1 cellular context compared by ENCODE assay signal in the genomic region with DNA sequence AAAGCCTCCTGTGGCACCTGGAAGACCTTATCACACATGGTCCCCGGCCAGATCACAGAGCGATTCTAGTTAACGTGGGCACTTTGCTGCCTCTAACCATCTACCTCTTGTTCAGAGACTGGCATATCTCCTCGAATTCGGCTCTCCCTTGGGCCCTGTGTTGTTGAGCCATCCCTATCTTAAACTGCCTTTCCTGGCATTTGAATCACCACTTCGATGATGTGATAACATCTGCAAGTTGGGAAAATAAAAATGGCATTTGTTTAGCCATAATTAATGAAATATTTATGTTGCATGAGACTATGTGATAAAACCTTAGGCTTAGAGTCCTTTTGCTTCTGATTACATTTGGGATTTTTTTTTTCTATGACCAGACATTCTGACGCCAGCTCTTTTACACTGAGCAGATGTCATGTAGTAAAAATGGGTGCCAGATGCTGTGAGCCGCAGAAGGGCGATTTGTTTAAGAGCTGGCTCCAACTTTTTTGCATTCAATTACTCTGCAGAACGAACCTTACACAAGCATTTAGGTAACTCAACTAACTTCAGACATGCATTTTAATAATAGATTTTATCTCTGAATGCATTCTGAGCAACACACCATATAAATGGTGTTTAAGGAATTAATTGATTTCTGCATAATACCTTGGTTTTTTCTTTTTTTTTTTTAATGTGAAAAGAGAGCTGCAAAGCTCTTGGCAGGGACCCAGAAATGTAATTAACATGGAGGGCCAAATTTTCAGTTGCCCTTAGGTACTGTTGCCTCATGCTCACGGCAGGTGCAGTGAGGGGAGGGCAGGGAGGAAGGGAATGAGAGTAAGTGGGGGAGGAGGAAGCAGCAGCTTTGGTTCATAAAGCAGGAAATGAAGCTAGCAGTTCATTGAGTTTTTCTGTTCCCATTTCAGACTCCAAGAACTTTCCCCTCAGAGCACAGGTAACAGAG.
TF ChIP-seq lines count a peak whose summit lies in the region.

No MANE protein-coding gene starts in this region.

TF ChIP-seq in GM23338, 12 proteins besides CTCF, POLR2A, EP300 and RAD21 (continued from another document):
- TF ChIP-seq, protein P1, sequence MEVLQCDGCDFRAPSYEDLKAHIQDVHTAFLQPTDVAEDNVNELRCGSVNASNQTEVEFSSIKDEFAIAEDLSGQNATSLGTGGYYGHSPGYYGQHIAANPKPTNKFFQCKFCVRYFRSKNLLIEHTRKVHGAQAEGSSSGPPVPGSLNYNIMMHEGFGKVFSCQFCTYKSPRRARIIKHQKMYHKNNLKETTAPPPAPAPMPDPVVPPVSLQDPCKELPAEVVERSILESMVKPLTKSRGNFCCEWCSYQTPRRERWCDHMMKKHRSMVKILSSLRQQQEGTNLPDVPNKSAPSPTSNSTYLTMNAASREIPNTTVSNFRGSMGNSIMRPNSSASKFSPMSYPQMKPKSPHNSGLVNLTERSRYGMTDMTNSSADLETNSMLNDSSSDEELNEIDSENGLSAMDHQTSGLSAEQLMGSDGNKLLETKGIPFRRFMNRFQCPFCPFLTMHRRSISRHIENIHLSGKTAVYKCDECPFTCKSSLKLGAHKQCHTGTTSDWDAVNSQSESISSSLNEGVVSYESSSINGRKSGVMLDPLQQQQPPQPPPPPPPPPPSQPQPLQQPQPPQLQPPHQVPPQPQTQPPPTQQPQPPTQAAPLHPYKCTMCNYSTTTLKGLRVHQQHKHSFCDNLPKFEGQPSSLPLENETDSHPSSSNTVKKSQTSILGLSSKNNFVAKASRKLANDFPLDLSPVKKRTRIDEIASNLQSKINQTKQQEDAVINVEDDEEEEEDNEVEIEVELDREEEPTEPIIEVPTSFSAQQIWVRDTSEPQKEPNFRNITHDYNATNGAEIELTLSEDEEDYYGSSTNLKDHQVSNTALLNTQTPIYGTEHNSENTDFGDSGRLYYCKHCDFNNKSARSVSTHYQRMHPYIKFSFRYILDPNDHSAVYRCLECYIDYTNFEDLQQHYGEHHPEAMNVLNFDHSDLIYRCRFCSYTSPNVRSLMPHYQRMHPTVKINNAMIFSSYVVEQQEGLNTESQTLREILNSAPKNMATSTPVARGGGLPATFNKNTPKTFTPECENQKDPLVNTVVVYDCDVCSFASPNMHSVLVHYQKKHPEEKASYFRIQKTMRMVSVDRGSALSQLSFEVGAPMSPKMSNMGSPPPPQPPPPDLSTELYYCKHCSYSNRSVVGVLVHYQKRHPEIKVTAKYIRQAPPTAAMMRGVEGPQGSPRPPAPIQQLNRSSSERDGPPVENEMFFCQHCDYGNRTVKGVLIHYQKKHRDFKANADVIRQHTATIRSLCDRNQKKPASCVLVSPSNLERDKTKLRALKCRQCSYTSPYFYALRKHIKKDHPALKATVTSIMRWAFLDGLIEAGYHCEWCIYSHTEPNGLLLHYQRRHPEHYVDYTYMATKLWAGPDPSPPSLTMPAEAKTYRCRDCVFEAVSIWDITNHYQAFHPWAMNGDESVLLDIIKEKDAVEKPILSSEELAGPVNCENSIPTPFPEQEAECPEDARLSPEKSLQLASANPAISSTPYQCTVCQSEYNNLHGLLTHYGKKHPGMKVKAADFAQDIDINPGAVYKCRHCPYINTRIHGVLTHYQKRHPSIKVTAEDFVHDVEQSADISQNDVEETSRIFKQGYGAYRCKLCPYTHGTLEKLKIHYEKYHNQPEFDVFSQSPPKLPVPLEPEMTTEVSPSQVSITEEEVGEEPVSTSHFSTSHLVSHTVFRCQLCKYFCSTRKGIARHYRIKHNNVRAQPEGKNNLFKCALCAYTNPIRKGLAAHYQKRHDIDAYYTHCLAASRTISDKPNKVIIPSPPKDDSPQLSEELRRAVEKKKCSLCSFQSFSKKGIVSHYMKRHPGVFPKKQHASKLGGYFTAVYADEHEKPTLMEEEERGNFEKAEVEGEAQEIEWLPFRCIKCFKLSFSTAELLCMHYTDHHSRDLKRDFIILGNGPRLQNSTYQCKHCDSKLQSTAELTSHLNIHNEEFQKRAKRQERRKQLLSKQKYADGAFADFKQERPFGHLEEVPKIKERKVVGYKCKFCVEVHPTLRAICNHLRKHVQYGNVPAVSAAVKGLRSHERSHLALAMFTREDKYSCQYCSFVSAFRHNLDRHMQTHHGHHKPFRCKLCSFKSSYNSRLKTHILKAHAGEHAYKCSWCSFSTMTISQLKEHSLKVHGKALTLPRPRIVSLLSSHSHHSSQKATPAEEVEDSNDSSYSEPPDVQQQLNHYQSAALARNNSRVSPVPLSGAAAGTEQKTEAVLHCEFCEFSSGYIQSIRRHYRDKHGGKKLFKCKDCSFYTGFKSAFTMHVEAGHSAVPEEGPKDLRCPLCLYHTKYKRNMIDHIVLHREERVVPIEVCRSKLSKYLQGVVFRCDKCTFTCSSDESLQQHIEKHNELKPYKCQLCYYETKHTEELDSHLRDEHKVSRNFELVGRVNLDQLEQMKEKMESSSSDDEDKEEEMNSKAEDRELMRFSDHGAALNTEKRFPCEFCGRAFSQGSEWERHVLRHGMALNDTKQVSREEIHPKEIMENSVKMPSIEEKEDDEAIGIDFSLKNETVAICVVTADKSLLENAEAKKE (CRISPR knock-in tag; IDR thresholded peaks at IDR 0.05): no peak
